In the genomic region with DNA sequence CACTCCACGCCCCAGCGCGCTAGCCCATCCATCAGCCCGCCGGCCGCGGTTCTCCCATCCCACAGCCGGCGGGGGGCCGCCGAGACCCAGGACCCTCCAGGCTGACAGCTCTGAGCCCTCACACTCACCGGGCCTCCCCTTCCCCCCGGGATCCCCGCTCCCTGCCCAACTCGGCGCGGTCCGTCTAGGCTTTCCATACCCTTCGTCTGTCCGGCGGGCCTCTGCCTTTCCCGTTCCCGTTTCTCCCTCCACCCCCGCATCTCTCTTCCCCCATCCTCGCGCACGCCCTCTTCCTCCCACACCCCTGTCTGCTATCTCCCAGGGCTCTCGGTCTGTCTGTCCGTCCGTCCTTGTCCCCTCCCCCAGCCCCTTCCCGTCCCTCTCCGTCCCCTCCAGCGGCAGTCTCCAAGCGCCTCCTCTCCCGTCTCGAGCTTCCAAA, we compare ENCODE assay signal across 1 cellular context.
TF ChIP-seq lines count a peak whose summit lies in the region.

No MANE protein-coding gene starts in this region.

TF ChIP-seq in HepG2, 621 proteins besides CTCF, POLR2A, EP300 and RAD21 (continued from another document):
- TF ChIP-seq, protein P1, sequence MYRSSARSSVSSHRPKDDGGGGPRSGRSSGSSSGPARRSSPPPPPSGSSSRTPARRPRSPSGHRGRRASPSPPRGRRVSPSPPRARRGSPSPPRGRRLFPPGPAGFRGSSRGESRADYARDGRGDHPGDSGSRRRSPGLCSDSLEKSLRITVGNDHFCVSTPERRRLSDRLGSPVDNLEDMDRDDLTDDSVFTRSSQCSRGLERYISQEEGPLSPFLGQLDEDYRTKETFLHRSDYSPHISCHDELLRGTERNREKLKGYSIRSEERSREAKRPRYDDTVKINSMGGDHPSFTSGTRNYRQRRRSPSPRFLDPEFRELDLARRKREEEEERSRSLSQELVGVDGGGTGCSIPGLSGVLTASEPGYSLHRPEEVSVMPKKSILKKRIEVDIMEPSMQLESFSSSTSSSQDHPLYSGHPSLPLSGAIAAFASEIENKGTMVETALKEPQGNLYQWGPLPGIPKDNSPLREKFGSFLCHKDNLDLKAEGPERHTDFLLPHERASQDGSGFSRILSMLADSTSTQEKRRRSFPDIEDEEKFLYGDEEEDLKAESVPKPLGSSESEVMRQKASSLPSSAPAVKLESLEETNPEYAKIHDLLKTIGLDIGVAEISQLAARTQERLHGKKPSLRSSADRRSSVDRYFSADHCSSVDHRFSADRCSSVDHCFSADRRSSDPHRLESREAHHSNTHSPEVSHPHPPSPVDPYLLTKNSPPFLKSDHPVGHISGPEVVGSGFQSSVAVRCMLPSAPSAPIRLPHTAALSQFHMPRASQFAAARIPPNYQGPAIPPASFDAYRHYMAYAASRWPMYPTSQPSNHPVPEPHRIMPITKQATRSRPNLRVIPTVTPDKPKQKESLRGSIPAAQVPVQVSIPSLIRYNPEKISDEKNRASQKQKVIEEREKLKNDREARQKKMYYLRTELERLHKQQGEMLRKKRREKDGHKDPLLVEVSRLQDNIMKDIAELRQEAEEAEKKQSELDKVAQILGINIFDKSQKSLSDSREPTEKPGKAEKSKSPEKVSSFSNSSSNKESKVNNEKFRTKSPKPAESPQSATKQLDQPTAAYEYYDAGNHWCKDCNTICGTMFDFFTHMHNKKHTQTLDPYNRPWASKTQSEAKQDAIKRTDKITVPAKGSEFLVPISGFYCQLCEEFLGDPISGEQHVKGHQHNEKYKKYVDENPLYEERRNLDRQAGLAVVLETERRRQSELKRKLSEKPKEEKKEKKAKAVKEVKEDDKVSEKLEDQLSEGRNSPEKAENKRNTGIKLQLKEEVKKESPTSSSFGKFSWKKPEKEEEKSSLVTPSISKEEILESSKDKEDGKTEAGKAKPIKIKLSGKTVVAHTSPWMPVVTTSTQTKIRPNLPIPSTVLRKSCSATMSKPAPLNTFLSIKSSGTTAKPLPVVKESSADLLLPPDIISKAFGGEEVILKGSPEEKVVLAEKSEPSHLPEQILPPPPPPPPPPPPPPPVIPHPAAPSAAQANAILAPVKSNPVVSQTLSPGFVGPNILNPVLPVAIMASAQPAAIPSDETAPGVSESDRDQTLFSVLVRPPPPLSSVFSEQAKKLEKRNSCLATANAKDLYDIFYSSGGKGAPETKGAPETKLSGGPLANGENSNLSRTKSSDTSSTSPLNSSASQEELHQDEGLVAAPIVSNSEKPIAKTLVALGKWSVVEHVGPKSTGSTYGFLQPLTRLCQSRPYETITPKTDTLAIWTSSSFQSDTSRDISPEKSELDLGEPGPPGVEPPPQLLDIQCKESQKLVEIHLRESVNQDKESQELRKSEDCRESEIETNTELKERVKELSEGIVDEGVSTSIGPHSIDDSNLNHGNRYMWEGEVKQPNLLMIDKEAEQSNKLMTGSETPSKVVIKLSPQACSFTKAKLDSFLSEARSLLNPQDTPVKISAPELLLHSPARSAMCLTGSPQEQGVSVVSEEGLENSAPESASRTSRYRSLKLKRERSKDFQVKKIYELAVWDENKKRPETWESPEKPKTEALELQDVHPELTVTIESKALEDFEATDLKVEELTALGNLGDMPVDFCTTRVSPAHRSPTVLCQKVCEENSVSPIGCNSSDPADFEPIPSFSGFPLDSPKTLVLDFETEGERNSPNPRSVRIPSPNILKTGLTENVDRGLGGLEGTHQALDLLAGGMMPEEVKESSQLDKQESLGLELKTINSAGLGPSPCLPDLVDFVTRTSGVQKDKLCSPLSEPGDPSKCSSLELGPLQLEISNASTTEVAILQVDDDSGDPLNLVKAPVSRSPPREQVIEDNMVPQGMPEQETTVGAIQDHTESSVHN (CRISPR knock-in tag; IDR thresholded peaks at IDR 0.05), result 0 out of 2 replicates have a peak, but pooled peaks have one; percentile 9
- TF ChIP-seq ZNF207 (IDR thresholded peaks at IDR 0.05; ENCODE audit: borderline replicate concordance), result no peak
- TF ChIP-seq, protein P2, sequence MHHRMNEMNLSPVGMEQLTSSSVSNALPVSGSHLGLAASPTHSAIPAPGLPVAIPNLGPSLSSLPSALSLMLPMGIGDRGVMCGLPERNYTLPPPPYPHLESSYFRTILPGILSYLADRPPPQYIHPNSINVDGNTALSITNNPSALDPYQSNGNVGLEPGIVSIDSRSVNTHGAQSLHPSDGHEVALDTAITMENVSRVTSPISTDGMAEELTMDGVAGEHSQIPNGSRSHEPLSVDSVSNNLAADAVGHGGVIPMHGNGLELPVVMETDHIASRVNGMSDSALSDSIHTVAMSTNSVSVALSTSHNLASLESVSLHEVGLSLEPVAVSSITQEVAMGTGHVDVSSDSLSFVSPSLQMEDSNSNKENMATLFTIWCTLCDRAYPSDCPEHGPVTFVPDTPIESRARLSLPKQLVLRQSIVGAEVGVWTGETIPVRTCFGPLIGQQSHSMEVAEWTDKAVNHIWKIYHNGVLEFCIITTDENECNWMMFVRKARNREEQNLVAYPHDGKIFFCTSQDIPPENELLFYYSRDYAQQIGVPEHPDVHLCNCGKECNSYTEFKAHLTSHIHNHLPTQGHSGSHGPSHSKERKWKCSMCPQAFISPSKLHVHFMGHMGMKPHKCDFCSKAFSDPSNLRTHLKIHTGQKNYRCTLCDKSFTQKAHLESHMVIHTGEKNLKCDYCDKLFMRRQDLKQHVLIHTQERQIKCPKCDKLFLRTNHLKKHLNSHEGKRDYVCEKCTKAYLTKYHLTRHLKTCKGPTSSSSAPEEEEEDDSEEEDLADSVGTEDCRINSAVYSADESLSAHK (CRISPR knock-in tag; IDR thresholded peaks at IDR 0.05; ENCODE audit: borderline replicate concordance), result no peak
- TF ChIP-seq, protein P3, sequence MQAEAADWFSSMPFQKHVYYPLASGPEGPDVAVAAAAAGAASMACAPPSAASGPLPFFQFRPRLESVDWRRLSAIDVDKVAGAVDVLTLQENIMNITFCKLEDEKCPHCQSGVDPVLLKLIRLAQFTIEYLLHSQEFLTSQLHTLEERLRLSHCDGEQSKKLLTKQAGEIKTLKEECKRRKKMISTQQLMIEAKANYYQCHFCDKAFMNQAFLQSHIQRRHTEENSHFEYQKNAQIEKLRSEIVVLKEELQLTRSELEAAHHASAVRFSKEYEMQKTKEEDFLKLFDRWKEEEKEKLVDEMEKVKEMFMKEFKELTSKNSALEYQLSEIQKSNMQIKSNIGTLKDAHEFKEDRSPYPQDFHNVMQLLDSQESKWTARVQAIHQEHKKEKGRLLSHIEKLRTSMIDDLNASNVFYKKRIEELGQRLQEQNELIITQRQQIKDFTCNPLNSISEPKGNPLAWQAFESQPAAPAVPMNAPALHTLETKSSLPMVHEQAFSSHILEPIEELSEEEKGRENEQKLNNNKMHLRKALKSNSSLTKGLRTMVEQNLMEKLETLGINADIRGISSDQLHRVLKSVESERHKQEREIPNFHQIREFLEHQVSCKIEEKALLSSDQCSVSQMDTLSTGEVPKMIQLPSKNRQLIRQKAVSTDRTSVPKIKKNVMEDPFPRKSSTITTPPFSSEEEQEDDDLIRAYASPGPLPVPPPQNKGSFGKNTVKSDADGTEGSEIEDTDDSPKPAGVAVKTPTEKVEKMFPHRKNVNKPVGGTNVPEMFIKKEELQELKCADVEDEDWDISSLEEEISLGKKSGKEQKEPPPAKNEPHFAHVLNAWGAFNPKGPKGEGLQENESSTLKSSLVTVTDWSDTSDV (CRISPR knock-in tag; IDR thresholded peaks at IDR 0.05), result no peak
